In genomic region chr3:194933465-194933864, GRCh38 we compare ENCODE assay signal across 15 cellular contexts.
A peak's percentile ranks its signal among the peaks of the same experiment; 100 is the strongest.
DNase-seq lines count a peak whose midpoint lies in the region; ATAC-seq and TF ChIP-seq lines count a peak whose summit lies in the region.
"Had no signal": no experiment of that assay in that cellular context is flagged by ENCODE, and none has a peak within 500 bp of the region (broad histone marks: within the 10 kb centered on the region; RNA-seq: fewer than 3 reads in every experiment).

No MANE protein-coding gene starts in this region.

- intact Hi-C loops in cardiac septum (cut with DNase I), result loop anchor here (5.0 kb wide), 1 partner anchor 161 kb away; no protein-coding TSS in a partner anchor

- H3K9ac ChIP-seq in mesenchymal stem cell (ENCODE audit: low read length), result no peak overlapping the region
- H3K9ac ChIP-seq: BLaER1 had no signal

- no peak overlapping the region for H4K8ac ChIP-seq in mesenchymal stem cell (ENCODE audit: low read length)

- no peak overlapping the region for H2BK5ac ChIP-seq in mesenchymal stem cell (ENCODE audit: low read depth, low read length, poor library complexity, severe bottlenecking)

- no peak overlapping the region for H4K91ac ChIP-seq in mesenchymal stem cell (ENCODE audit: low read length)

- H3K18ac ChIP-seq in mesenchymal stem cell (ENCODE audit: low read depth in 1 of 2, low read length in 2 of 2), result no peak overlapping the region

- H3K36me3 ChIP-seq in right atrium auricular region, result no peaks in the 10 kb centered on the region
- H3K36me3 ChIP-seq in esophagus (ENCODE audit: control insufficient read depth in 2 of 2, insufficient read depth in 2 of 2, low read length in 1 of 2), result no peaks in the 10 kb centered on the region
- H3K36me3 ChIP-seq in mesenchymal stem cell (ENCODE audit: control insufficient read depth in 1 of 2, insufficient read depth in 2 of 2, low read depth in 1 of 2, low read length in 2 of 2), result no peaks in the 10 kb centered on the region
- H3K36me3 ChIP-seq in osteoblast (ENCODE audit: insufficient read depth, low read length), result no peaks in the 10 kb centered on the region
- H3K36me3 ChIP-seq: BLaER1, HAP-1 had no signal

- peak; percentile 46 for DNase-seq in right atrium auricular region (ENCODE audit: low spot score)
- no peak for DNase-seq in cardiac septum (ENCODE audit: low spot score)
- DNase-seq in mesenchymal stem cell, result no peak
- DNase-seq in ureter (ENCODE audit: low spot score), result peak; percentile 26
- no peak for DNase-seq in osteoblast (ENCODE audit: insufficient read length, low spot score, missing footprints)
- DNase-seq: 8988T, Calu3, DMS79 treated with DMSO at 0.1 percent for 48 hours had no signal

- no peak overlapping the region for H3K4ac ChIP-seq in mesenchymal stem cell (ENCODE audit: low read depth in 1 of 2, low read length in 2 of 2)

- 84 to 87% methylated on average over 5 of the region's 5 CpGs for WGBS in esophagus, 2 donors
- WGBS in mesenchymal stem cell, result 96% methylated on average over 5 of the region's 5 CpGs

- no peak overlapping the region for H2AK5ac ChIP-seq in mesenchymal stem cell (ENCODE audit: low read length, severe bottlenecking)

- H3K27me3 ChIP-seq in right atrium auricular region (no peaks in the 10 kb centered on the region), esophagus (ENCODE audit: control insufficient read depth in 1 of 2, insufficient read depth in 2 of 2, low read length in 2 of 2) (no peaks in the 10 kb centered on the region), mesenchymal stem cell (ENCODE audit: control insufficient read depth in 1 of 2, insufficient read depth in 1 of 2, low read length in 2 of 2) (peaks cover 6 to 9% of the 10 kb centered on the region in 2 experiments), osteoblast (ENCODE audit: insufficient read depth, low read length) (no peaks in the 10 kb centered on the region)
- H3K27me3 ChIP-seq: BLaER1 had no signal

- H3K4me1 ChIP-seq in right atrium auricular region, result peaks cover 0 to 44% of the 10 kb centered on the region in 2 donors
- peaks cover 0 to 2% of the 10 kb centered on the region in 2 donors for H3K4me1 ChIP-seq in esophagus (ENCODE audit: control insufficient read depth in 2 of 2, insufficient read depth in 2 of 2, low read length in 1 of 2)
- peaks cover 3% of the 10 kb centered on the region for H3K4me1 ChIP-seq in mesenchymal stem cell (ENCODE audit: control insufficient read depth, insufficient read depth, low read depth, low read length)
- peaks cover 32% of the 10 kb centered on the region for H3K4me1 ChIP-seq in osteoblast (ENCODE audit: insufficient read depth, low read length)
- H3K4me1 ChIP-seq: HAP-1 had no signal

- H3K4me3 ChIP-seq in right atrium auricular region (no peak overlapping the region), esophagus (ENCODE audit: low read depth in 1 of 2, low read length in 2 of 2) (no peak overlapping the region), mesenchymal stem cell (ENCODE audit: insufficient read depth in 1 of 2, low read depth in 1 of 2, low read length in 2 of 2) (no peak overlapping the region), osteoblast (ENCODE audit: insufficient read depth, low read length) (no peak overlapping the region)
- H3K4me3 ChIP-seq: BLaER1, GM12878, HAP-1 had no signal

- peaks cover 0 to 3% of the 10 kb centered on the region in 2 donors for H3K9me3 ChIP-seq in right atrium auricular region
- no peaks in the 10 kb centered on the region for H3K9me3 ChIP-seq in esophagus (ENCODE audit: control insufficient read depth in 2 of 2, insufficient read depth in 1 of 2, low read depth in 1 of 2, low read length in 1 of 2)
- peaks cover 14% of the 10 kb centered on the region for H3K9me3 ChIP-seq in mesenchymal stem cell (ENCODE audit: control insufficient read depth, low read length)
- H3K9me3 ChIP-seq in osteoblast (ENCODE audit: low read depth, low read length), result no peaks in the 10 kb centered on the region
- H3K9me3 ChIP-seq: HAP-1 had no signal

- ATAC-seq in HG03039 (IDR thresholded peaks at IDR 0.05; ENCODE audit: unreplicated experiment) (no peak), GM21526 (IDR thresholded peaks at IDR 0.05; ENCODE audit: low FRiP score, unreplicated experiment) (no peak)
- ATAC-seq: CD8-positive, alpha-beta T cell; GM12878 had no signal

- H2BK15ac ChIP-seq in mesenchymal stem cell (ENCODE audit: low read depth, poor library complexity, severe bottlenecking), result peak overlapping the region; percentile 54

- no peaks in the 10 kb centered on the region for H4K20me1 ChIP-seq in osteoblast (ENCODE audit: insufficient read depth, low read length)
- H4K20me1 ChIP-seq: BLaER1 had no signal

- TF ChIP-seq CTCF in right atrium auricular region (IDR thresholded peaks at IDR 0.05), result no peak
- TF ChIP-seq CTCF in osteoblast (IDR thresholded peaks at IDR 0.05; ENCODE audit: extremely low read depth, low read depth, low read length), result no peak

- H2AFZ ChIP-seq in mesenchymal stem cell (ENCODE audit: low read depth, low read length), result no peak overlapping the region
- no peak overlapping the region for H2AFZ ChIP-seq in osteoblast (ENCODE audit: low read length)

- H2BK12ac ChIP-seq in mesenchymal stem cell (ENCODE audit: low read length in 2 of 2), result no peak overlapping the region

- H3K23ac ChIP-seq in mesenchymal stem cell (ENCODE audit: low read length in 2 of 2), result no peak overlapping the region

- H3K79me1 ChIP-seq in mesenchymal stem cell (replicated peaks; ENCODE audit: low read length, poor library complexity, severe bottlenecking), result no peaks in the 10 kb centered on the region

- H3K79me2 ChIP-seq in osteoblast (ENCODE audit: insufficient read depth, low read length), result no peaks in the 10 kb centered on the region

- H3K4me2 ChIP-seq in mesenchymal stem cell (ENCODE audit: low read length, poor library complexity, severe bottlenecking) (no peak overlapping the region), osteoblast (ENCODE audit: insufficient read depth, low read length) (no peak overlapping the region)
- H3K4me2 ChIP-seq: BLaER1 had no signal

- no peak overlapping the region for H3K14ac ChIP-seq in mesenchymal stem cell (ENCODE audit: low read length in 2 of 2)

- H3K27ac ChIP-seq in right atrium auricular region (no peak overlapping the region), esophagus (ENCODE audit: low read depth in 2 of 2, low read length in 1 of 2) (peak overlapping the region; percentile 74 to 83), mesenchymal stem cell (ENCODE audit: low read length, poor library complexity, severe bottlenecking) (no peak overlapping the region), osteoblast (ENCODE audit: low read depth, low read length) (no peak overlapping the region)
- H3K27ac ChIP-seq: BLaER1 had no signal

- H2BK120ac ChIP-seq in mesenchymal stem cell (ENCODE audit: low read depth, low read length), result no peak overlapping the region

Comparison
In these comparisons a context has a peak if more than half of its experiments do, and no peak if none do; other contexts are left out.
1. DNase-seq: peak in right atrium auricular region (single experiment) and ureter (single experiment); none in cardiac septum (single experiment), mesenchymal stem cell (single experiment) and osteoblast (single experiment).
2. H3K27ac ChIP-seq: peak in esophagus (2 of 2); none in right atrium auricular region (0 of 2), mesenchymal stem cell (single experiment) and osteoblast (single experiment).